In the genomic region with DNA sequence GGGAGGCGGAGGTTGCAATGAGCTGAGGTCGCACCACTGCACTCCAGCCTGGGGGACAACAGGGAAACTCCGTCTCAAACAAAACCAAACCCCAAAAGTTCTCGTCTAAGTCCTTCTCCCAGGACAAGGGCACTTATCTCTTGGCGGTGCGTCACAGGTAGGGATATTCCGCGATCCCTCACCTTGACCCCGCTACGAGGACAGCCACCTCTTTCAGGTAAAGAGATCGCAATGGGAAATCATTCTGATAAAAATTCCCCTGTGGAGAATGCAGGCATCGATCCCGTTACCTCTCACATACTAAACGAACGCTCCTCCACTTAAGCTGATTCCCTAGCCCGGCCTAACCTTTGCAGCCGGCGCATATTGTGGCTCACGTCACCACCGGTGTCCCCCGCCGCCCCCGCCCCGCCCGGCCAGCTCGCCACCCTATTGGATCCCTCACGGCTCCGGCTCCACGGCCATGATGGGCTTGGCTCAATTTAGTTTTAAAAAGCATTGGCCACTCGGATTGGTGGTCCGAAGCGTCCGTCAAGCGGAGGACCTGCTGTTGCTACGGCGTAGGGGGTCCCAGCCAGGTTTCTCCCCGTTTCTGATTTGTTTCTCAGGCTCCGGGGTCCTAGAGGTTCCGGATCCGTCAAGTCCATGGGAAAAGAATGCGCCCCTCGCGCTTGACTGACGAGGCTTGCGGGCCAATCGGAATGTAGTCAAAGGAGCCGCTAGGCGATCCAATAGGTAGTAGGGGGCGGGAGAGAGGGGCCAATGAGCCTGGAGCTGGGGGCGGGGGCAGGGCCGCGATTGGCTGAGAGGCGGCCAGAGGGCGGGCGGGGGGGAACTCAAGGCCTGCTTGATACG, we compare ENCODE assay signal across 1 cellular context.
A peak's percentile ranks its signal among the peaks of the same experiment; 100 is the strongest.
TF ChIP-seq lines count a peak whose summit lies in the region.

No MANE protein-coding gene starts in this region.

TF ChIP-seq in HepG2, 621 proteins besides CTCF, POLR2A, EP300 and RAD21 (continued from another document and continues in another):
- 0 out of 2 replicates have a peak, but pooled peaks have one; percentile 57 for TF ChIP-seq HES4 (CRISPR knock-in tag; IDR thresholded peaks at IDR 0.05; ENCODE audit: borderline replicate concordance)
- peak; percentile 91; the same call in 1 of the 2 replicates for TF ChIP-seq ZNF605 (CRISPR knock-in tag; IDR thresholded peaks at IDR 0.05)
- TF ChIP-seq ZNF230 (CRISPR knock-in tag; IDR thresholded peaks at IDR 0.05) = no peak
- TF ChIP-seq SPEN (CRISPR knock-in tag; IDR thresholded peaks at IDR 0.05; ENCODE audit: low read depth) = no peak; the same call in 1 of the 2 replicates
- no peak for TF ChIP-seq TCF12 (IDR thresholded peaks at IDR 0.05)
- TF ChIP-seq TCF12 (CRISPR knock-in tag; IDR thresholded peaks at IDR 0.05) = no peak
- 0 out of 2 replicates have a peak, but pooled peaks have one; percentile 29 for TF ChIP-seq NCOA1 (CRISPR knock-in tag; IDR thresholded peaks at IDR 0.05)
- TF ChIP-seq TCF7L2 (IDR thresholded peaks at IDR 0.05; ENCODE audit: low read depth, low read length) = no peak
- peak; percentile 27; the same call in 1 of the 2 replicates for TF ChIP-seq NCOR1 (IDR thresholded peaks at IDR 0.05; ENCODE audit: borderline replicate concordance, low read length)
- TF ChIP-seq, protein P1, sequence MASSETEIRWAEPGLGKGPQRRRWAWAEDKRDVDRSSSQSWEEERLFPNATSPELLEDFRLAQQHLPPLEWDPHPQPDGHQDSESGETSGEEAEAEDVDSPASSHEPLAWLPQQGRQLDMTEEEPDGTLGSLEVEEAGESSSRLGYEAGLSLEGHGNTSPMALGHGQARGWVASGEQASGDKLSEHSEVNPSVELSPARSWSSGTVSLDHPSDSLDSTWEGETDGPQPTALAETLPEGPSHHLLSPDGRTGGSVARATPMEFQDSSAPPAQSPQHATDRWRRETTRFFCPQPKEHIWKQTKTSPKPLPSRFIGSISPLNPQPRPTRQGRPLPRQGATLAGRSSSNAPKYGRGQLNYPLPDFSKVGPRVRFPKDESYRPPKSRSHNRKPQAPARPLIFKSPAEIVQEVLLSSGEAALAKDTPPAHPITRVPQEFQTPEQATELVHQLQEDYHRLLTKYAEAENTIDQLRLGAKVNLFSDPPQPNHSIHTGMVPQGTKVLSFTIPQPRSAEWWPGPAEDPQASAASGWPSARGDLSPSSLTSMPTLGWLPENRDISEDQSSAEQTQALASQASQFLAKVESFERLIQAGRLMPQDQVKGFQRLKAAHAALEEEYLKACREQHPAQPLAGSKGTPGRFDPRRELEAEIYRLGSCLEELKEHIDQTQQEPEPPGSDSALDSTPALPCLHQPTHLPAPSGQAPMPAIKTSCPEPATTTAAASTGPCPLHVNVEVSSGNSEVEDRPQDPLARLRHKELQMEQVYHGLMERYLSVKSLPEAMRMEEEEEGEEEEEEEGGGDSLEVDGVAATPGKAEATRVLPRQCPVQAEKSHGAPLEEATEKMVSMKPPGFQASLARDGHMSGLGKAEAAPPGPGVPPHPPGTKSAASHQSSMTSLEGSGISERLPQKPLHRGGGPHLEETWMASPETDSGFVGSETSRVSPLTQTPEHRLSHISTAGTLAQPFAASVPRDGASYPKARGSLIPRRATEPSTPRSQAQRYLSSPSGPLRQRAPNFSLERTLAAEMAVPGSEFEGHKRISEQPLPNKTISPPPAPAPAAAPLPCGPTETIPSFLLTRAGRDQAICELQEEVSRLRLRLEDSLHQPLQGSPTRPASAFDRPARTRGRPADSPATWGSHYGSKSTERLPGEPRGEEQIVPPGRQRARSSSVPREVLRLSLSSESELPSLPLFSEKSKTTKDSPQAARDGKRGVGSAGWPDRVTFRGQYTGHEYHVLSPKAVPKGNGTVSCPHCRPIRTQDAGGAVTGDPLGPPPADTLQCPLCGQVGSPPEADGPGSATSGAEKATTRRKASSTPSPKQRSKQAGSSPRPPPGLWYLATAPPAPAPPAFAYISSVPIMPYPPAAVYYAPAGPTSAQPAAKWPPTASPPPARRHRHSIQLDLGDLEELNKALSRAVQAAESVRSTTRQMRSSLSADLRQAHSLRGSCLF (CRISPR knock-in tag; IDR thresholded peaks at IDR 0.05; ENCODE audit: borderline replicate concordance) = no peak
- TF ChIP-seq PITX1 (CRISPR knock-in tag; IDR thresholded peaks at IDR 0.05) = peak; percentile 65; the same call in 1 of the 2 replicates
- no peak for TF ChIP-seq ZNF724P (CRISPR knock-in tag; IDR thresholded peaks at IDR 0.05; ENCODE audit: borderline replicate concordance)
- TF ChIP-seq FOXO1 (CRISPR knock-in tag; IDR thresholded peaks at IDR 0.05) = no peak; the same call in 1 of the 2 replicates
- TF ChIP-seq, protein P2, sequence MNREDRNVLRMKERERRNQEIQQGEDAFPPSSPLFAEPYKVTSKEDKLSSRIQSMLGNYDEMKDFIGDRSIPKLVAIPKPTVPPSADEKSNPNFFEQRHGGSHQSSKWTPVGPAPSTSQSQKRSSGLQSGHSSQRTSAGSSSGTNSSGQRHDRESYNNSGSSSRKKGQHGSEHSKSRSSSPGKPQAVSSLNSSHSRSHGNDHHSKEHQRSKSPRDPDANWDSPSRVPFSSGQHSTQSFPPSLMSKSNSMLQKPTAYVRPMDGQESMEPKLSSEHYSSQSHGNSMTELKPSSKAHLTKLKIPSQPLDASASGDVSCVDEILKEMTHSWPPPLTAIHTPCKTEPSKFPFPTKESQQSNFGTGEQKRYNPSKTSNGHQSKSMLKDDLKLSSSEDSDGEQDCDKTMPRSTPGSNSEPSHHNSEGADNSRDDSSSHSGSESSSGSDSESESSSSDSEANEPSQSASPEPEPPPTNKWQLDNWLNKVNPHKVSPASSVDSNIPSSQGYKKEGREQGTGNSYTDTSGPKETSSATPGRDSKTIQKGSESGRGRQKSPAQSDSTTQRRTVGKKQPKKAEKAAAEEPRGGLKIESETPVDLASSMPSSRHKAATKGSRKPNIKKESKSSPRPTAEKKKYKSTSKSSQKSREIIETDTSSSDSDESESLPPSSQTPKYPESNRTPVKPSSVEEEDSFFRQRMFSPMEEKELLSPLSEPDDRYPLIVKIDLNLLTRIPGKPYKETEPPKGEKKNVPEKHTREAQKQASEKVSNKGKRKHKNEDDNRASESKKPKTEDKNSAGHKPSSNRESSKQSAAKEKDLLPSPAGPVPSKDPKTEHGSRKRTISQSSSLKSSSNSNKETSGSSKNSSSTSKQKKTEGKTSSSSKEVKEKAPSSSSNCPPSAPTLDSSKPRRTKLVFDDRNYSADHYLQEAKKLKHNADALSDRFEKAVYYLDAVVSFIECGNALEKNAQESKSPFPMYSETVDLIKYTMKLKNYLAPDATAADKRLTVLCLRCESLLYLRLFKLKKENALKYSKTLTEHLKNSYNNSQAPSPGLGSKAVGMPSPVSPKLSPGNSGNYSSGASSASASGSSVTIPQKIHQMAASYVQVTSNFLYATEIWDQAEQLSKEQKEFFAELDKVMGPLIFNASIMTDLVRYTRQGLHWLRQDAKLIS (CRISPR knock-in tag; IDR thresholded peaks at IDR 0.05) = no peak
- TF ChIP-seq, protein P3, sequence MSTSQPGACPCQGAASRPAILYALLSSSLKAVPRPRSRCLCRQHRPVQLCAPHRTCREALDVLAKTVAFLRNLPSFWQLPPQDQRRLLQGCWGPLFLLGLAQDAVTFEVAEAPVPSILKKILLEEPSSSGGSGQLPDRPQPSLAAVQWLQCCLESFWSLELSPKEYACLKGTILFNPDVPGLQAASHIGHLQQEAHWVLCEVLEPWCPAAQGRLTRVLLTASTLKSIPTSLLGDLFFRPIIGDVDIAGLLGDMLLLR (CRISPR knock-in tag; IDR thresholded peaks at IDR 0.05) = 0 out of 2 replicates have a peak, but pooled peaks have one; percentile 33
- 0 out of 2 replicates have a peak, but pooled peaks have one; percentile 14 for TF ChIP-seq ZNF652 (CRISPR knock-in tag; IDR thresholded peaks at IDR 0.05; ENCODE audit: borderline replicate concordance, low read depth)
- TF ChIP-seq NFE2 (CRISPR knock-in tag; IDR thresholded peaks at IDR 0.05) = no peak
- TF ChIP-seq, protein P4, sequence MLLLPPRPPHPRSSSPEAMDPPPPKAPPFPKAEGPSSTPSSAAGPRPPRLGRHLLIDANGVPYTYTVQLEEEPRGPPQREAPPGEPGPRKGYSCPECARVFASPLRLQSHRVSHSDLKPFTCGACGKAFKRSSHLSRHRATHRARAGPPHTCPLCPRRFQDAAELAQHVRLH (CRISPR knock-in tag; IDR thresholded peaks at IDR 0.05; ENCODE audit: borderline replicate concordance, low read depth) = peak; percentile 79
- TF ChIP-seq ELF1 (CRISPR knock-in tag; IDR thresholded peaks at IDR 0.05) = peak; percentile 50; the same call in 1 of the 2 replicates
- TF ChIP-seq, protein P5, sequence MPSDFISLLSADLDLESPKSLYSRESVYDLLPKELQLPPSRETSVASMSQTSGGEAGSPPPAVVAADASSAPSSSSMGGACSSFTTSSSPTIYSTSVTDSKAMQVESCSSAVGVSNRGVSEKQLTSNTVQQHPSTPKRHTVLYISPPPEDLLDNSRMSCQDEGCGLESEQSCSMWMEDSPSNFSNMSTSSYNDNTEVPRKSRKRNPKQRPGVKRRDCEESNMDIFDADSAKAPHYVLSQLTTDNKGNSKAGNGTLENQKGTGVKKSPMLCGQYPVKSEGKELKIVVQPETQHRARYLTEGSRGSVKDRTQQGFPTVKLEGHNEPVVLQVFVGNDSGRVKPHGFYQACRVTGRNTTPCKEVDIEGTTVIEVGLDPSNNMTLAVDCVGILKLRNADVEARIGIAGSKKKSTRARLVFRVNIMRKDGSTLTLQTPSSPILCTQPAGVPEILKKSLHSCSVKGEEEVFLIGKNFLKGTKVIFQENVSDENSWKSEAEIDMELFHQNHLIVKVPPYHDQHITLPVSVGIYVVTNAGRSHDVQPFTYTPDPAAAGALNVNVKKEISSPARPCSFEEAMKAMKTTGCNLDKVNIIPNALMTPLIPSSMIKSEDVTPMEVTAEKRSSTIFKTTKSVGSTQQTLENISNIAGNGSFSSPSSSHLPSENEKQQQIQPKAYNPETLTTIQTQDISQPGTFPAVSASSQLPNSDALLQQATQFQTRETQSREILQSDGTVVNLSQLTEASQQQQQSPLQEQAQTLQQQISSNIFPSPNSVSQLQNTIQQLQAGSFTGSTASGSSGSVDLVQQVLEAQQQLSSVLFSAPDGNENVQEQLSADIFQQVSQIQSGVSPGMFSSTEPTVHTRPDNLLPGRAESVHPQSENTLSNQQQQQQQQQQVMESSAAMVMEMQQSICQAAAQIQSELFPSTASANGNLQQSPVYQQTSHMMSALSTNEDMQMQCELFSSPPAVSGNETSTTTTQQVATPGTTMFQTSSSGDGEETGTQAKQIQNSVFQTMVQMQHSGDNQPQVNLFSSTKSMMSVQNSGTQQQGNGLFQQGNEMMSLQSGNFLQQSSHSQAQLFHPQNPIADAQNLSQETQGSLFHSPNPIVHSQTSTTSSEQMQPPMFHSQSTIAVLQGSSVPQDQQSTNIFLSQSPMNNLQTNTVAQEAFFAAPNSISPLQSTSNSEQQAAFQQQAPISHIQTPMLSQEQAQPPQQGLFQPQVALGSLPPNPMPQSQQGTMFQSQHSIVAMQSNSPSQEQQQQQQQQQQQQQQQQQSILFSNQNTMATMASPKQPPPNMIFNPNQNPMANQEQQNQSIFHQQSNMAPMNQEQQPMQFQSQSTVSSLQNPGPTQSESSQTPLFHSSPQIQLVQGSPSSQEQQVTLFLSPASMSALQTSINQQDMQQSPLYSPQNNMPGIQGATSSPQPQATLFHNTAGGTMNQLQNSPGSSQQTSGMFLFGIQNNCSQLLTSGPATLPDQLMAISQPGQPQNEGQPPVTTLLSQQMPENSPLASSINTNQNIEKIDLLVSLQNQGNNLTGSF (CRISPR knock-in tag; IDR thresholded peaks at IDR 0.05) = no peak
- TF ChIP-seq HOXA7 (CRISPR knock-in tag; IDR thresholded peaks at IDR 0.05) = no peak
- TF ChIP-seq HNF4A (CRISPR knock-in tag; IDR thresholded peaks at IDR 0.05) = peak; percentile 46; the same call in 1 of the 2 replicates
- peak; percentile 65; the same call in 1 of the 2 replicates for TF ChIP-seq FOXK1 (CRISPR knock-in tag; IDR thresholded peaks at IDR 0.05; ENCODE audit: borderline replicate concordance, low read depth)
- TF ChIP-seq ATRX (CRISPR knock-in tag; IDR thresholded peaks at IDR 0.05; ENCODE audit: borderline replicate concordance) = no peak
- TF ChIP-seq MAZ (IDR thresholded peaks at IDR 0.05; ENCODE audit: borderline replicate concordance, low read depth, low read length) = peak; percentile 80
- 0 out of 2 replicates have a peak, but pooled peaks have one; percentile 9 for TF ChIP-seq MAZ (CRISPR knock-in tag; IDR thresholded peaks at IDR 0.05; ENCODE audit: low read depth)
- TF ChIP-seq, protein P6, sequence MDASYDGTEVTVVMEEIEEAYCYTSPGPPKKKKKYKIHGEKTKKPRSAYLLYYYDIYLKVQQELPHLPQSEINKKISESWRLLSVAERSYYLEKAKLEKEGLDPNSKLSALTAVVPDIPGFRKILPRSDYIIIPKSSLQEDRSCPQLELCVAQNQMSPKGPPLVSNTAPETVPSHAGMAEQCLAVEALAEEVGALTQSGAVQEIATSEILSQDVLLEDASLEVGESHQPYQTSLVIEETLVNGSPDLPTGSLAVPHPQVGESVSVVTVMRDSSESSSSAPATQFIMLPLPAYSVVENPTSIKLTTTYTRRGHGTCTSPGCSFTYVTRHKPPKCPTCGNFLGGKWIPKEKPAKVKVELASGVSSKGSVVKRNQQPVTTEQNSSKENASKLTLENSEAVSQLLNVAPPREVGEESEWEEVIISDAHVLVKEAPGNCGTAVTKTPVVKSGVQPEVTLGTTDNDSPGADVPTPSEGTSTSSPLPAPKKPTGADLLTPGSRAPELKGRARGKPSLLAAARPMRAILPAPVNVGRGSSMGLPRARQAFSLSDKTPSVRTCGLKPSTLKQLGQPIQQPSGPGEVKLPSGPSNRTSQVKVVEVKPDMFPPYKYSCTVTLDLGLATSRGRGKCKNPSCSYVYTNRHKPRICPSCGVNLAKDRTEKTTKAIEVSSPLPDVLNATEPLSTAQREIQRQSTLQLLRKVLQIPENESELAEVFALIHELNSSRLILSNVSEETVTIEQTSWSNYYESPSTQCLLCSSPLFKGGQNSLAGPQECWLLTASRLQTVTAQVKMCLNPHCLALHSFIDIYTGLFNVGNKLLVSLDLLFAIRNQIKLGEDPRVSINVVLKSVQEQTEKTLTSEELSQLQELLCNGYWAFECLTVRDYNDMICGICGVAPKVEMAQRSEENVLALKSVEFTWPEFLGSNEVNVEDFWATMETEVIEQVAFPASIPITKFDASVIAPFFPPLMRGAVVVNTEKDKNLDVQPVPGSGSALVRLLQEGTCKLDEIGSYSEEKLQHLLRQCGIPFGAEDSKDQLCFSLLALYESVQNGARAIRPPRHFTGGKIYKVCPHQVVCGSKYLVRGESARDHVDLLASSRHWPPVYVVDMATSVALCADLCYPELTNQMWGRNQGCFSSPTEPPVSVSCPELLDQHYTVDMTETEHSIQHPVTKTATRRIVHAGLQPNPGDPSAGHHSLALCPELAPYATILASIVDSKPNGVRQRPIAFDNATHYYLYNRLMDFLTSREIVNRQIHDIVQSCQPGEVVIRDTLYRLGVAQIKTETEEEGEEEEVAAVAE (CRISPR knock-in tag; IDR thresholded peaks at IDR 0.05; ENCODE audit: borderline replicate concordance) = peak; percentile 85; the same call in 1 of the 2 replicates
- TF ChIP-seq, protein P7, sequence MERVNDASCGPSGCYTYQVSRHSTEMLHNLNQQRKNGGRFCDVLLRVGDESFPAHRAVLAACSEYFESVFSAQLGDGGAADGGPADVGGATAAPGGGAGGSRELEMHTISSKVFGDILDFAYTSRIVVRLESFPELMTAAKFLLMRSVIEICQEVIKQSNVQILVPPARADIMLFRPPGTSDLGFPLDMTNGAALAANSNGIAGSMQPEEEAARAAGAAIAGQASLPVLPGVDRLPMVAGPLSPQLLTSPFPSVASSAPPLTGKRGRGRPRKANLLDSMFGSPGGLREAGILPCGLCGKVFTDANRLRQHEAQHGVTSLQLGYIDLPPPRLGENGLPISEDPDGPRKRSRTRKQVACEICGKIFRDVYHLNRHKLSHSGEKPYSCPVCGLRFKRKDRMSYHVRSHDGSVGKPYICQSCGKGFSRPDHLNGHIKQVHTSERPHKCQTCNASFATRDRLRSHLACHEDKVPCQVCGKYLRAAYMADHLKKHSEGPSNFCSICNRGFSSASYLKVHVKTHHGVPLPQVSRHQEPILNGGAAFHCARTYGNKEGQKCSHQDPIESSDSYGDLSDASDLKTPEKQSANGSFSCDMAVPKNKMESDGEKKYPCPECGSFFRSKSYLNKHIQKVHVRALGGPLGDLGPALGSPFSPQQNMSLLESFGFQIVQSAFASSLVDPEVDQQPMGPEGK (CRISPR knock-in tag; IDR thresholded peaks at IDR 0.05) = peak; percentile 85
- peak; percentile 54; the same call in 1 of the 2 replicates for TF ChIP-seq SOX5 (CRISPR knock-in tag; IDR thresholded peaks at IDR 0.05; ENCODE audit: borderline replicate concordance)
